Comparison of ENCODE assay signal across 16 cellular contexts in the genomic region with DNA sequence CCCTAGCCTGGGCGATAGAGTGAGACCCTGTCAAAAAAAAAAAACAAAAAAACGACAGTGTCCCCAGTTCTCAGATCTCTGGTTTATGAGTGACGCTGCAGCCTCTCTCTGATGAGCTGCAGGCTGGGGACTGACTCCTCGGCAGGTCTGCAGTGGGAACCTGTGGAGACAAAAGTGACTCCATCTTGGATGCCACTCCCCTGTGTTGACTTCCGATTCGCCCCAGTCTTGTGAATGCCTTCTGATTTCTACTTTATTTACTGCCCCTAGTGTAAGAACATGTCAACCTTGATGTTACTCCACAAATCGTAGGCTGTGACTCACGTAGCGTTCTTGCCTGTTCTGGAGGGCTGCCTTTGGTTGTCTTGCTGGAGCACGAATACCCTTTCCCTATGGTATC. TPM values are rescaled to one million over a fixed set of nuclear protein-coding genes. Genes with fewer than 3 reads are reported as not detected.
DNase-seq lines count a peak whose midpoint lies in the region; ATAC-seq and TF ChIP-seq lines count a peak whose summit lies in the region.
"Had no signal": no experiment of that assay in that cellular context is flagged by ENCODE, and none has a peak within 500 bp of the region (broad histone marks: within the 10 kb centered on the region; RNA-seq: fewer than 3 reads in every experiment).

No MANE protein-coding gene starts in this region.

- TF ChIP-seq CTCF in heart right ventricle (IDR thresholded peaks at IDR 0.05) (no peak), hepatocyte (IDR thresholded peaks at IDR 0.05; ENCODE audit: poor library complexity) (no peak)

- H3K9me2 ChIP-seq in hepatocyte (replicated peaks; ENCODE audit: insufficient read depth) (no peaks in the 10 kb centered on the region), Karpas-422 (replicated peaks; ENCODE audit: insufficient read depth, low read length) (no peaks in the 10 kb centered on the region)

- H3K36me3 ChIP-seq in heart right ventricle (peaks cover 0 to 3% (median 0%) of the 10 kb centered on the region in 9 donors), hepatocyte (replicated peaks; ENCODE audit: insufficient read depth, low read depth) (no peaks in the 10 kb centered on the region), rectal smooth muscle tissue (ENCODE audit: control insufficient read depth, insufficient read depth, low read length) (peaks cover 4% of the 10 kb centered on the region), Karpas-422 (ENCODE audit: insufficient read depth, low read length) (no peaks in the 10 kb centered on the region), MG63 (no peaks in the 10 kb centered on the region)

- no peak overlapping the region for H3K4me2 ChIP-seq in hepatocyte
- no peak overlapping the region for H3K4me2 ChIP-seq in Karpas-422 (ENCODE audit: low read depth, low read length, poor library complexity, severe bottlenecking)

- intact Hi-C loops in left cardiac atrium (cut with DNase I), result no loop called here
- intact Hi-C loops in heart right ventricle (cut with DNase I), result loop anchor here in 3 of 10 donors (5.0 kb wide), 3 partner anchors 97 to 227 kb away; no protein-coding TSS in a partner anchor

- H3K4me1 ChIP-seq in heart right ventricle (peaks cover 20 to 47% (median 38%) of the 10 kb centered on the region in 9 donors), hepatocyte (ENCODE audit: insufficient read depth) (peaks cover 10% of the 10 kb centered on the region), rectal smooth muscle tissue (ENCODE audit: control insufficient read depth, insufficient read depth, low read length) (peaks cover 33% of the 10 kb centered on the region), Karpas-422 (ENCODE audit: low read length) (peaks cover 25% of the 10 kb centered on the region)

- WGBS in heart right ventricle, 2 donors, result 80% methylated on average over 10 of the region's 10 CpGs
- 90% methylated on average over 10 of the region's 10 CpGs for WGBS in hepatocyte (ENCODE audit: low lambda C conversion rate, missing lambda C conversion rate)

- DNase-seq in left cardiac atrium (peak; percentile 22), heart right ventricle (no peak), hepatocyte (ENCODE audit: low spot score) (no peak), Karpas-422 (no peak), MG63 (no peak), NCI-H1105 (lab: John Stamatoyannopoulos, UW) (no peak)
- DNase-seq: activated CD4-positive, alpha-beta T cell treated with anti-CD3 and anti-CD28 coated beads for 36 hours; NCI-H1417; NCI-H524 treated with DMSO at 0.1 percent for 48 hours; SW 1271 had no signal

- H3K79me2 ChIP-seq in hepatocyte (no peaks in the 10 kb centered on the region), Karpas-422 (ENCODE audit: low read length) (no peaks in the 10 kb centered on the region)

- H3K4me3 ChIP-seq in heart right ventricle, result no peak overlapping the region
- H3K4me3 ChIP-seq in hepatocyte, result no peak overlapping the region
- H3K4me3 ChIP-seq in rectal smooth muscle tissue (ENCODE audit: low read length), result no peak overlapping the region
- H3K4me3 ChIP-seq in Karpas-422 (ENCODE audit: low read length), result no peak overlapping the region
- no peak overlapping the region for H3K4me3 ChIP-seq in MG63

- H3K9ac ChIP-seq in rectal smooth muscle tissue (ENCODE audit: low read length) (no peak overlapping the region), Karpas-422 (ENCODE audit: low read length) (no peak overlapping the region)

- no peaks in the 10 kb centered on the region for H4K20me1 ChIP-seq in hepatocyte (ENCODE audit: insufficient read depth, poor library complexity, severe bottlenecking)
- no peaks in the 10 kb centered on the region for H4K20me1 ChIP-seq in Karpas-422 (ENCODE audit: insufficient read depth, low read depth, low read length)

- ATAC-seq in left cardiac atrium (no peak), heart right ventricle (no peak), HG03378 (IDR thresholded peaks at IDR 0.05; ENCODE audit: unreplicated experiment) (no peak)
- ATAC-seq: activated CD4-positive, alpha-beta T cell treated with anti-CD3 and anti-CD28 coated beads for 36 hours; activated naive CD4-positive, alpha-beta T cell treated with anti-CD3 and anti-CD28 coated beads, Interleukin-2, amount 50 U/mL, for 72 hours had no signal

- H2AFZ ChIP-seq in hepatocyte (no peak overlapping the region), Karpas-422 (ENCODE audit: low read length) (no peak overlapping the region)

- H3K27ac ChIP-seq in heart right ventricle (peak overlapping the region in 5 of 10 donors; percentile 5 to 90 (median 35)), hepatocyte (peak overlapping the region; percentile 69), rectal smooth muscle tissue (ENCODE audit: low read depth, low read length) (peak overlapping the region; percentile 95), Karpas-422 (ENCODE audit: low read length) (no peak overlapping the region)
- H3K27ac ChIP-seq: C4-2B had no signal

- H3K9me3 ChIP-seq in heart right ventricle (no peaks in the 10 kb centered on the region), hepatocyte (ENCODE audit: low read depth) (no peaks in the 10 kb centered on the region), Karpas-422 (ENCODE audit: low read length) (no peaks in the 10 kb centered on the region), MG63 (no peaks in the 10 kb centered on the region)

- H3K27me3 ChIP-seq in heart right ventricle (no peaks in the 10 kb centered on the region), hepatocyte (no peaks in the 10 kb centered on the region), rectal smooth muscle tissue (ENCODE audit: control insufficient read depth, insufficient read depth, low read length) (no peaks in the 10 kb centered on the region), Karpas-422 (ENCODE audit: low read length) (no peaks in the 10 kb centered on the region), MG63 (no peaks in the 10 kb centered on the region)

RNA-seq across cellular contexts. Expression of a gene that starts 6.2 kb away (rescaled TPM):
- total RNA-seq in left cardiac atrium (under 1 TPM; 0.24 to 0.31 TPM), heart right ventricle (under 1 TPM in 8 of 10 donors, not detected in 2; 0.15 to 0.93 (median 0.25) TPM), hepatocyte (0.07 TPM in 1 of 2 replicates, not detected in the other)
- polyA plus RNA-seq in heart right ventricle (under 1 TPM in 1 of 2 donors, not detected in 1; 0.13 TPM), hepatocyte (0.63 TPM in 1 of 2 replicates, not detected in the other)
- total RNA-seq in Karpas-422 (2014; rRNA removed; shearing (Covaris generic); ENCODE audit: low replicate concordance), result 1.9 TPM in 1 of 2 replicates, not detected in the other
- total RNA-seq in MG63 (2014; rRNA removed; shearing (Covaris generic); ENCODE audit: low replicate concordance), result not detected in 2 replicates
- total RNA-seq: activated CD4-positive, alpha-beta T cell treated with anti-CD3 and anti-CD28 coated beads for 36 hours; G401; osteocyte had no signal

RNA-seq across cellular contexts. Expression of a gene that starts 40.8 kb away (rescaled TPM):
- total RNA-seq in left cardiac atrium (10 to 100 TPM; 11.0 to 17.3 TPM), heart right ventricle (10 to 100 TPM in 5 of 10 donors, 1 to 10 TPM in 5; 5.0 to 16.5 (median 9.4) TPM), hepatocyte (25.8 and 29.0 TPM in 2 replicates)
- polyA plus RNA-seq in heart right ventricle (10 to 100 TPM; 15.4 to 18.2 TPM), hepatocyte (58.5 and 66.4 TPM in 2 replicates)
- total RNA-seq in Karpas-422 (2014; rRNA removed; shearing (Covaris generic); ENCODE audit: low replicate concordance), result 0.97 and 1.6 TPM in 2 replicates
- 7.5 TPM in 2 replicates for total RNA-seq in MG63 (2014; rRNA removed; shearing (Covaris generic); ENCODE audit: low replicate concordance)
